Comparison of ENCODE assay signal across 27 cellular contexts in the genomic region with DNA sequence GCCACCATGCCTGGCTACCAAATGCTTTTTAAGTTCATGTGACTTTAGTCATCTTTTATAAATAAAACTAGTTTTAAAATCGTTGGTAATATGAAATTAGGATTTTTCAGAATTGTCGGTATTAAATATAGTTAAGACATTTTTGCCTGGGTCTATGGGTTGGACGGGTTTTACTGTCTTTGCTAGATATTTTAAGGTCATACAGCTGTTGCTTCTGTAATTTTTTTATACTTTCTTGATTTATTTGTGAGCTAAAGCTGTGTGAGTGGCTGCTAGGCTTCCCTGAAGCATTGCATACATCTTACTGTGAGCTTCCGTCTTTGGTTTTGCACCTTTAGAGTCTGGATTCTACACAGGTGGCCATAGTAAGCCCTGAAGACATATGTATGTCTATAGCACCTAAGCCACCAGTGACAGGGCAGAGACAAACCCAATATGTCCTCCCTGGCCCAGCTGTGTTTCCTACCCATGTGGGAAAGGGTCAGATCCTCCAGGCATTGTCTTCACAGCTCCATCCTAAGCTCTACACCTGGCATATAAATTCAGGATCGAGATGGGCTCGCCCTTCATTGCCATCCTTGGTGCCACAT.
"Had no signal": no experiment of that assay in that cellular context is flagged by ENCODE, and none has a peak within 500 bp of the region (broad histone marks: within the 10 kb centered on the region; RNA-seq: fewer than 3 reads in every experiment).

No MANE protein-coding gene starts in this region.

- H3K4me3 ChIP-seq: esophagus squamous epithelium, gastrocnemius medialis, heart right ventricle, left lung, lower lobe of right lung, mucosa of descending colon had no signal

- FAIRE-seq: endometrium, islet of Langerhans, keratinocyte had no signal

- H3K9me3 ChIP-seq: gastrocnemius medialis, lower lobe of right lung had no signal

- H3K4me1 Mint-ChIP-seq: mesothelial cell of epicardium; naive thymus-derived CD8-positive, alpha-beta T cell had no signal

- H3K27me3 ChIP-seq: esophagus squamous epithelium, gastrocnemius medialis, left lung had no signal

- H3K36me3 Mint-ChIP-seq: mesothelial cell of epicardium had no signal

- DNase-seq: cortex of kidney; effector CD8-positive, alpha-beta T cell; effector memory CD8-positive, alpha-beta T cell; endodermal cell; esophagus squamous epithelium; foreskin fibroblast; foreskin melanocyte; gastrocnemius medialis; glutamatergic neuron; head of caudate nucleus; heart right ventricle; hippocampal formation; left cardiac atrium; left lung; left ventricle myocardium superior; lower lobe of right lung; mesenchymal stem cell; mucosa of descending colon; naive B cell; naive thymus-derived CD8-positive, alpha-beta T cell had no signal

- H3K27ac ChIP-seq: epithelial cell of prostate, esophagus squamous epithelium, gastrocnemius medialis, heart right ventricle, left lung, lower lobe of right lung had no signal

- ATAC-seq: effector memory CD8-positive, alpha-beta T cell; esophagus mucosa; gastrocnemius medialis; heart right ventricle; left cardiac atrium; left lung; left ventricle myocardium superior; lower lobe of right lung; mucosa of descending colon; naive thymus-derived CD8-positive, alpha-beta T cell had no signal

- H3K4me3 Mint-ChIP-seq: dendritic cell treated with granulocyte-macrophage colony-stimulating factor and Interleukin-4, amounts not matched to agents 40 ng/mL and 50 ng/mL, for 4 days; effector memory CD8-positive, alpha-beta T cell; endodermal cell; mesothelial cell of epicardium; naive thymus-derived CD8-positive, alpha-beta T cell had no signal

- H3K27ac Mint-ChIP-seq: dendritic cell treated with granulocyte-macrophage colony-stimulating factor and Interleukin-4, amounts not matched to agents 40 ng/mL and 50 ng/mL, for 4 days; effector memory CD8-positive, alpha-beta T cell; endodermal cell; mesothelial cell of epicardium; naive thymus-derived CD8-positive, alpha-beta T cell had no signal

- H3K4me1 ChIP-seq: esophagus squamous epithelium, gastrocnemius medialis, heart right ventricle, left lung, lower lobe of right lung had no signal

- H3K36me3 ChIP-seq: esophagus squamous epithelium, gastrocnemius medialis, heart right ventricle, left lung, lower lobe of right lung had no signal
